1 cellular context compared by ENCODE assay signal in genomic region chr19:6739884-6740588, GRCh38.
TF ChIP-seq lines count a peak whose summit lies in the region.

No MANE protein-coding gene starts in this region.

TF ChIP-seq in K562, 482 proteins besides CTCF, POLR2A, EP300 and RAD21 (continued from another document and continues in another):
- TF ChIP-seq ZNF407 (IDR thresholded peaks at IDR 0.05; ENCODE audit: low read depth) (no peak), SMARCA5 (IDR thresholded peaks at IDR 0.05) (no peak), ZNF133 (CRISPR knock-in tag; IDR thresholded peaks at IDR 0.05) (no peak), MTA3 (IDR thresholded peaks at IDR 0.05; ENCODE audit: borderline replicate concordance) (peak; percentile 53), SOX6 (IDR thresholded peaks at IDR 0.05) (no peak), MGA (IDR thresholded peaks at IDR 0.05) (peak; percentile 75), NR1H2 (CRISPR knock-in tag; IDR thresholded peaks at IDR 0.05) (0 out of 2 replicates have a peak, but pooled peaks have one; percentile 75), BRD9 (IDR thresholded peaks at IDR 0.05; ENCODE audit: low read depth, partially characterized antibody) (no peak), MLX (CRISPR knock-in tag; conservative IDR thresholded peaks at IDR 0.05) (no peak), NKRF (IDR thresholded peaks at IDR 0.05; ENCODE audit: borderline replicate concordance) (peak; percentile 73), HINFP (tag; conservative IDR thresholded peaks at IDR 0.05; ENCODE audit: low read depth) (no peak), POLR2B (IDR thresholded peaks at IDR 0.05; ENCODE audit: low read depth, partially characterized antibody) (no peak), HIVEP1 (CRISPR knock-in tag; IDR thresholded peaks at IDR 0.05) (no peak), TFAP4 (CRISPR knock-in tag; IDR thresholded peaks at IDR 0.05; ENCODE audit: borderline replicate concordance) (peak; percentile 58; the same call in 1 of the 2 replicates), FOXJ2 (tag; IDR thresholded peaks at IDR 0.05) (no peak), CBFA2T2 (conservative IDR thresholded peaks at IDR 0.05) (peak; percentile 15; the same call in 1 of the 2 replicates), ZNF780A (CRISPR knock-in tag; IDR thresholded peaks at IDR 0.05) (no peak), DACH1 (IDR thresholded peaks at IDR 0.05; ENCODE audit: partially characterized antibody) (no peak), ARID1B (IDR thresholded peaks at IDR 0.05) (peak; percentile 58), DPF2 (IDR thresholded peaks at IDR 0.05) (peak; percentile 54), ZZZ3 (IDR thresholded peaks at IDR 0.05) (no peak), ZNF592 (IDR thresholded peaks at IDR 0.05) (no peak)
